Comparison of ENCODE assay signal across 2 cellular contexts in genomic region chr11:22472306-22472705, GRCh38.
TF ChIP-seq lines count a peak whose summit lies in the region.

No MANE protein-coding gene starts in this region.

TF ChIP-seq in SK-N-SH, 30 proteins besides CTCF, POLR2A, EP300 and RAD21:
- TF ChIP-seq, protein P1, sequence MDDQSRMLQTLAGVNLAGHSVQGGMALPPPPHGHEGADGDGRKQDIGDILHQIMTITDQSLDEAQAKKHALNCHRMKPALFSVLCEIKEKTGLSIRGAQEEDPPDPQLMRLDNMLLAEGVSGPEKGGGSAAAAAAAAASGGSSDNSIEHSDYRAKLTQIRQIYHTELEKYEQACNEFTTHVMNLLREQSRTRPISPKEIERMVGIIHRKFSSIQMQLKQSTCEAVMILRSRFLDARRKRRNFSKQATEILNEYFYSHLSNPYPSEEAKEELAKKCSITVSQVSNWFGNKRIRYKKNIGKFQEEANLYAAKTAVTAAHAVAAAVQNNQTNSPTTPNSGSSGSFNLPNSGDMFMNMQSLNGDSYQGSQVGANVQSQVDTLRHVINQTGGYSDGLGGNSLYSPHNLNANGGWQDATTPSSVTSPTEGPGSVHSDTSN (IDR thresholded peaks at IDR 0.05): no peak
- TF ChIP-seq, protein P2, sequence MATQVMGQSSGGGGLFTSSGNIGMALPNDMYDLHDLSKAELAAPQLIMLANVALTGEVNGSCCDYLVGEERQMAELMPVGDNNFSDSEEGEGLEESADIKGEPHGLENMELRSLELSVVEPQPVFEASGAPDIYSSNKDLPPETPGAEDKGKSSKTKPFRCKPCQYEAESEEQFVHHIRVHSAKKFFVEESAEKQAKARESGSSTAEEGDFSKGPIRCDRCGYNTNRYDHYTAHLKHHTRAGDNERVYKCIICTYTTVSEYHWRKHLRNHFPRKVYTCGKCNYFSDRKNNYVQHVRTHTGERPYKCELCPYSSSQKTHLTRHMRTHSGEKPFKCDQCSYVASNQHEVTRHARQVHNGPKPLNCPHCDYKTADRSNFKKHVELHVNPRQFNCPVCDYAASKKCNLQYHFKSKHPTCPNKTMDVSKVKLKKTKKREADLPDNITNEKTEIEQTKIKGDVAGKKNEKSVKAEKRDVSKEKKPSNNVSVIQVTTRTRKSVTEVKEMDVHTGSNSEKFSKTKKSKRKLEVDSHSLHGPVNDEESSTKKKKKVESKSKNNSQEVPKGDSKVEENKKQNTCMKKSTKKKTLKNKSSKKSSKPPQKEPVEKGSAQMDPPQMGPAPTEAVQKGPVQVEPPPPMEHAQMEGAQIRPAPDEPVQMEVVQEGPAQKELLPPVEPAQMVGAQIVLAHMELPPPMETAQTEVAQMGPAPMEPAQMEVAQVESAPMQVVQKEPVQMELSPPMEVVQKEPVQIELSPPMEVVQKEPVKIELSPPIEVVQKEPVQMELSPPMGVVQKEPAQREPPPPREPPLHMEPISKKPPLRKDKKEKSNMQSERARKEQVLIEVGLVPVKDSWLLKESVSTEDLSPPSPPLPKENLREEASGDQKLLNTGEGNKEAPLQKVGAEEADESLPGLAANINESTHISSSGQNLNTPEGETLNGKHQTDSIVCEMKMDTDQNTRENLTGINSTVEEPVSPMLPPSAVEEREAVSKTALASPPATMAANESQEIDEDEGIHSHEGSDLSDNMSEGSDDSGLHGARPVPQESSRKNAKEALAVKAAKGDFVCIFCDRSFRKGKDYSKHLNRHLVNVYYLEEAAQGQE (IDR thresholded peaks at IDR 0.05; ENCODE audit: low read depth, low read length): no peak
- TF ChIP-seq MEF2A (IDR thresholded peaks at IDR 0.05; ENCODE audit: borderline replicate concordance, low read depth): no peak
- TF ChIP-seq USF2 (IDR thresholded peaks at IDR 0.05; ENCODE audit: borderline replicate concordance, low read depth, low read length): no peak
- TF ChIP-seq MAX (IDR thresholded peaks at IDR 0.05; ENCODE audit: low read depth): no peak
- no peak for TF ChIP-seq EZH2phosphoT487 (IDR thresholded peaks at IDR 0.05; ENCODE audit: borderline replicate concordance, low read depth)
- TF ChIP-seq JUND (IDR thresholded peaks at IDR 0.05): no peak
- TF ChIP-seq, protein P3, sequence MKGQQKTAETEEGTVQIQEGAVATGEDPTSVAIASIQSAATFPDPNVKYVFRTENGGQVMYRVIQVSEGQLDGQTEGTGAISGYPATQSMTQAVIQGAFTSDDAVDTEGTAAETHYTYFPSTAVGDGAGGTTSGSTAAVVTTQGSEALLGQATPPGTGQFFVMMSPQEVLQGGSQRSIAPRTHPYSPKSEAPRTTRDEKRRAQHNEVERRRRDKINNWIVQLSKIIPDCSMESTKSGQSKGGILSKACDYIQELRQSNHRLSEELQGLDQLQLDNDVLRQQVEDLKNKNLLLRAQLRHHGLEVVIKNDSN (IDR thresholded peaks at IDR 0.05; ENCODE audit: borderline replicate concordance, low read depth): no peak
- no peak for TF ChIP-seq RXRA (IDR thresholded peaks at IDR 0.05; ENCODE audit: borderline replicate concordance, low read depth)
- TF ChIP-seq SIN3A (IDR thresholded peaks at IDR 0.05; ENCODE audit: borderline replicate concordance, low read depth, low read length): no peak
- no peak for TF ChIP-seq ZBTB33 (IDR thresholded peaks at IDR 0.05; ENCODE audit: borderline replicate concordance, low read depth)
- no peak for TF ChIP-seq FOXM1 (IDR thresholded peaks at IDR 0.05; ENCODE audit: low read depth)
- TF ChIP-seq MXI1 (IDR thresholded peaks at IDR 0.05; ENCODE audit: low read depth, low read length): no peak
- TF ChIP-seq RCOR1 (IDR thresholded peaks at IDR 0.05; ENCODE audit: low read length): no peak
- no peak for TF ChIP-seq GATA2 (CRISPR knock-in tag; IDR thresholded peaks at IDR 0.05)
- TF ChIP-seq IRF3 (IDR thresholded peaks at IDR 0.05; ENCODE audit: low read depth, low read length): no peak

TF ChIP-seq in SK-N-SH treated with all-trans-retinoic acid at 6 μM for 48 hours, 23 proteins besides CTCF, POLR2A, EP300 and RAD21 (continued from another document):
- TF ChIP-seq PPARA (CRISPR knock-in tag; IDR thresholded peaks at IDR 0.05; ENCODE audit: borderline replicate concordance) (no peak), BACH2 (CRISPR knock-in tag; IDR thresholded peaks at IDR 0.05; ENCODE audit: borderline replicate concordance) (no peak)
